12 cellular contexts compared by ENCODE assay signal in the genomic region with DNA sequence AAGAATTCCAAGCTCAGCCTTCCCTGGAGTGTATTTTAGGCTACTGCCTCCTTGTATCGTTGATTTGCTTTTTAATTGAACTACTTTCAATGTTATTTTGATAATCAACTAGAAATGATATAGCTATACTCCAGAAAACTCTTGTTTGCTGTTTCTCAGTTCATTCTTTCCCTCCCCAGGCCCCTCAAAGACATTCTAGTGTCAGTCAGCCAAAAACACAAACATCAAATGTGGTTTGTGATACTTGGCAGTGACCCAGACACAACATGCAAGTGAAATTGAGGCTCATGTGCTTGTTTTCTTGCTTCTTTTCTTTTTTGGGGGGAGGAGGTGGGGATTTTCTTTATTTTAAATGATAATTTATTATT. TPM values are rescaled to one million over a fixed set of nuclear protein-coding genes. Genes with fewer than 3 reads are reported as not detected.
DNase-seq lines count a peak whose midpoint lies in the region; ATAC-seq and TF ChIP-seq lines count a peak whose summit lies in the region.
"Had no signal": no experiment of that assay in that cellular context is flagged by ENCODE, and none has a peak within 500 bp of the region (broad histone marks: within the 10 kb centered on the region; RNA-seq: fewer than 3 reads in every experiment).

No MANE protein-coding gene starts in this region.

- no peak for TF ChIP-seq CTCF in ascending aorta (IDR thresholded peaks at IDR 0.05)
- no peak for TF ChIP-seq CTCF in hepatocyte (IDR thresholded peaks at IDR 0.05; ENCODE audit: poor library complexity)

- intact Hi-C loops in ascending aorta (cut with DNase I) = no loop called here

- peaks cover 98% of the 10 kb centered on the region for H3K79me2 ChIP-seq in hepatocyte
- no peaks in the 10 kb centered on the region for H3K79me2 ChIP-seq in Karpas-422 (ENCODE audit: low read length)

- peak; percentile 25 for DNase-seq in H4 (ENCODE audit: low spot score)
- no peak for DNase-seq in ascending aorta (ENCODE audit: low spot score in 2 of 2)
- no peak for DNase-seq in hepatocyte (ENCODE audit: low spot score)
- DNase-seq in NCI-H510A treated with DMSO at 0.1 percent for 48 hours (lab: John Stamatoyannopoulos, UW) = no peak
- no peak for DNase-seq in Karpas-422
- no peak for DNase-seq in effector memory CD4-positive, alpha-beta T cell
- DNase-seq: activated CD4-positive, alpha-beta T cell treated with anti-CD3 and anti-CD28 coated beads for 1 hour; GDM1 had no signal

- H3K27me3 ChIP-seq in ascending aorta (no peaks in the 10 kb centered on the region), hepatocyte (peaks cover 12% of the 10 kb centered on the region), skeletal muscle tissue (ENCODE audit: control insufficient read depth in 3 of 3, insufficient read depth in 3 of 3, low read length in 3 of 3) (peaks cover 0 to 4% (median 0%) of the 10 kb centered on the region in 3 donors), Karpas-422 (ENCODE audit: low read length) (no peaks in the 10 kb centered on the region)
- peaks cover 5% of the 10 kb centered on the region for H3K27me3 ChIP-seq in effector memory CD4-positive, alpha-beta T cell (replicated peaks; ENCODE audit: control insufficient read depth, insufficient read depth, low read length, poor library complexity, severe bottlenecking)

- H3K9me2 ChIP-seq in hepatocyte (replicated peaks; ENCODE audit: insufficient read depth) (no peaks in the 10 kb centered on the region), Karpas-422 (replicated peaks; ENCODE audit: insufficient read depth, low read length) (no peaks in the 10 kb centered on the region)

- H3K9me3 ChIP-seq in ascending aorta (no peaks in the 10 kb centered on the region), hepatocyte (ENCODE audit: low read depth) (no peaks in the 10 kb centered on the region), skeletal muscle tissue (ENCODE audit: control insufficient read depth in 3 of 3, low read length in 3 of 3) (no peaks in the 10 kb centered on the region), Karpas-422 (ENCODE audit: low read length) (peaks cover 4% of the 10 kb centered on the region; the same call in 1 of the 2 replicates)
- H3K9me3 ChIP-seq in effector memory CD4-positive, alpha-beta T cell (ENCODE audit: control insufficient read depth, low read length) = no peaks in the 10 kb centered on the region
- H3K9me3 ChIP-seq: prostate gland had no signal

- H3K4me1 ChIP-seq in ascending aorta (peaks cover 0 to 28% of the 10 kb centered on the region in 2 donors), hepatocyte (ENCODE audit: insufficient read depth) (no peaks in the 10 kb centered on the region), skeletal muscle tissue (ENCODE audit: control insufficient read depth in 3 of 3, insufficient read depth in 3 of 3, low read length in 3 of 3) (peaks cover 12 to 39% (median 27%) of the 10 kb centered on the region in 3 donors), Karpas-422 (ENCODE audit: low read length) (no peaks in the 10 kb centered on the region)
- H3K4me1 ChIP-seq in effector memory CD4-positive, alpha-beta T cell (ENCODE audit: control insufficient read depth, insufficient read depth, low read length, poor library complexity, severe bottlenecking) = peaks cover under 1% of the 10 kb centered on the region
- H3K4me1 ChIP-seq: prostate gland had no signal

- H3K4me3 ChIP-seq in ascending aorta (peak overlapping the region; percentile 16 to 55), hepatocyte (peak overlapping the region; percentile 25), skeletal muscle tissue (ENCODE audit: low read length in 3 of 3) (peak overlapping the region; percentile 13 to 65 (median 46)), Karpas-422 (ENCODE audit: low read length) (no peak overlapping the region)
- no peak overlapping the region for H3K4me3 ChIP-seq in effector memory CD4-positive, alpha-beta T cell (ENCODE audit: insufficient read depth, low read depth, low read length, poor library complexity, severe bottlenecking)
- H3K4me3 ChIP-seq: prostate gland had no signal

- WGBS in hepatocyte (ENCODE audit: low lambda C conversion rate, missing lambda C conversion rate) = 52% methylated on average over 1 of the region's 1 CpG

- H3K4me2 ChIP-seq in hepatocyte = peak overlapping the region; percentile 90
- no peak overlapping the region for H3K4me2 ChIP-seq in Karpas-422 (ENCODE audit: low read depth, low read length, poor library complexity, severe bottlenecking)

- H3K36me3 ChIP-seq in ascending aorta (no peaks in the 10 kb centered on the region), hepatocyte (replicated peaks; ENCODE audit: insufficient read depth, low read depth) (no peaks in the 10 kb centered on the region), skeletal muscle tissue (ENCODE audit: control insufficient read depth in 3 of 3, insufficient read depth in 3 of 3, low read length in 3 of 3) (peaks cover 0 to 9% (median 0%) of the 10 kb centered on the region in 3 donors), Karpas-422 (ENCODE audit: insufficient read depth, low read length) (no peaks in the 10 kb centered on the region)
- H3K36me3 ChIP-seq in effector memory CD4-positive, alpha-beta T cell (ENCODE audit: control insufficient read depth, insufficient read depth, low read length) = no peaks in the 10 kb centered on the region
- H3K36me3 ChIP-seq: prostate gland had no signal

- H3K27ac ChIP-seq in ascending aorta (peak overlapping the region; percentile 36 to 71), hepatocyte (peak overlapping the region; percentile 49), skeletal muscle tissue (ENCODE audit: low read depth, low read length) (peak overlapping the region; percentile 85), Karpas-422 (ENCODE audit: low read length) (no peak overlapping the region)
- H3K27ac ChIP-seq in effector memory CD4-positive, alpha-beta T cell (ENCODE audit: insufficient read depth, low read length, poor library complexity, severe bottlenecking) = no peak overlapping the region
- H3K27ac ChIP-seq: prostate gland had no signal

- ATAC-seq in HG02870 (IDR thresholded peaks at IDR 0.05; ENCODE audit: unreplicated experiment) = no peak
- ATAC-seq: activated naive CD4-positive, alpha-beta T cell treated with anti-CD3 and anti-CD28 coated beads, Interleukin-2, amount 50 U/mL, for 72 hours had no signal

- H2AFZ ChIP-seq in hepatocyte = no peak overlapping the region
- no peak overlapping the region for H2AFZ ChIP-seq in Karpas-422 (ENCODE audit: low read length)

- H3K9ac ChIP-seq in skeletal muscle tissue (ENCODE audit: low read depth in 1 of 3, low read length in 3 of 3) (peak overlapping the region; percentile 6 to 74 (median 55)), Karpas-422 (ENCODE audit: low read length) (no peak overlapping the region)

- H4K20me1 ChIP-seq in hepatocyte (ENCODE audit: insufficient read depth, poor library complexity, severe bottlenecking) (peaks cover 53% of the 10 kb centered on the region), Karpas-422 (ENCODE audit: insufficient read depth, low read depth, low read length) (no peaks in the 10 kb centered on the region)

RNA-seq across cellular contexts. Expression of gene FAT4, which starts 7.6 kb away (rescaled TPM):
- total RNA-seq in H4 (2014; rRNA removed; shearing (Covaris generic)) = 8.8 and 9.0 TPM in 2 replicates
- total RNA-seq in ascending aorta = 16.8 TPM
- 59.5 and 61.8 TPM in 2 replicates for total RNA-seq in hepatocyte
- polyA plus RNA-seq in hepatocyte = 2.9 and 3.3 TPM in 2 replicates
- 66.3 TPM for total RNA-seq in skeletal muscle tissue
- 7.4 and 12.2 TPM in 2 replicates for total RNA-seq in Karpas-422 (2014; rRNA removed; shearing (Covaris generic); ENCODE audit: low replicate concordance)
- total RNA-seq: activated naive CD4-positive, alpha-beta T cell treated with anti-CD3 and anti-CD28 coated beads, Interleukin-2, amount 50 U/mL, for 72 hours had no signal

Comparison
In these comparisons a context has a peak if more than half of its experiments do, and no peak if none do; other contexts are left out.
1. H3K27ac ChIP-seq: peak in ascending aorta (2 of 2), hepatocyte (single experiment) and skeletal muscle tissue (single experiment); none in Karpas-422 (single experiment) and effector memory CD4-positive, alpha-beta T cell (single experiment).
2. H3K4me3 ChIP-seq: peak in ascending aorta (2 of 2), hepatocyte (single experiment) and skeletal muscle tissue (3 of 3); none in Karpas-422 (single experiment) and effector memory CD4-positive, alpha-beta T cell (single experiment).